ENCODE assay signal across 3 cellular contexts in the genomic region with DNA sequence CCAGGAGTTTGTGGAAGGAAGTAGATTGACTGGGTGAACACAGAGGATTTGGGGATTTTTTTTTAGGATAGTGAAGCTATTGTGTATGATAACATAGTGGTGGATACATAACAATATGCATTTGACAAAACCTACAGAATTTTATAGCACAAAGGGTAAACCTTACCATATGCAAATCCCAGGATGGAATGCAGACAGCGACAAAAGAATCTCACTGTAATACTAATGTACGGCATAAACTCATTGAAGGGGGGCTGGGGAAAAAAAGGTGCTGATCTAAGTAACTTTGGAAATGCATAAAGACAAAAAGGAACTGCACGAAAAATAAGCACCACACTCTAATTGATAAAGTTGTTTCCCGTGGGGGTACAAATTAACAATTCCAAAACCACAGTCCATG.
"Had no signal": no experiment of that assay in that cellular context is flagged by ENCODE, and none has a peak within 500 bp of the region (broad histone marks: within the 10 kb centered on the region; RNA-seq: fewer than 3 reads in every experiment).

No MANE protein-coding gene starts in this region.

- H3K4me3 ChIP-seq: GM12878 had no signal

- DNase-seq: GDM1, GF-D8 had no signal

- ATAC-seq: GM12878 had no signal
